12 cellular contexts compared by ENCODE assay signal in the genomic region with DNA sequence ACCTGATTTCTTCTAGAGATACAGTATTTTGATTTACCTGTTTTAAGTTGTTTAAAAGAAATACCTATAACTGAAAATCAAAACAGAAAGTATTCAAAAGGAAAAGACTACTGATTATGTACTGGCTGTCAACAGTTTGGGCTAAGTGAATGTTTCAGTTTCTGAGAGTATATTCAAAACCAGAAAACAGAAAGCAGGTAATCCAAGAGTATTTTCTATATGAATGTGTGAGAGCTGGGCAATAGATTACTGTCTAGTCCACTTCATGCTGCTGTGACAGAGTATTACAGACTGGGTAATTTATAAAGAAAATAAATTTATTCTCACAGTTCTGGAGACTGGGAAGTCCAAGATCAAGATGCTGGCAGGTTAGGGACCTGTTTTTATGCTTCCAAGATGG.
A peak's percentile ranks its signal among the peaks of the same experiment; 100 is the strongest.
DNase-seq lines count a peak whose midpoint lies in the region; ATAC-seq and TF ChIP-seq lines count a peak whose summit lies in the region.
"Had no signal": no experiment of that assay in that cellular context is flagged by ENCODE, and none has a peak within 500 bp of the region (broad histone marks: within the 10 kb centered on the region; RNA-seq: fewer than 3 reads in every experiment).

No MANE protein-coding gene starts in this region.

- H3K36me3 ChIP-seq in testis (ENCODE audit: low read depth, missing control alignments) (no peaks in the 10 kb centered on the region), upper lobe of right lung (no peaks in the 10 kb centered on the region)
- H3K36me3 ChIP-seq: sigmoid colon had no signal

- ATAC-seq in GM19035 (IDR thresholded peaks at IDR 0.05; ENCODE audit: unreplicated experiment) (peak; percentile 100), HG02610 (IDR thresholded peaks at IDR 0.05; ENCODE audit: unreplicated experiment) (peak; percentile 100), HG03439 (IDR thresholded peaks at IDR 0.05; ENCODE audit: unreplicated experiment) (peak; percentile 100), Right ventricle myocardium inferior (no peak), upper lobe of right lung (no peak), SK-N-SH treated with all-trans-retinoic acid at 6 μM for 48 hours (no peak)

- H3K27me3 ChIP-seq in testis (no peaks in the 10 kb centered on the region), upper lobe of right lung (no peaks in the 10 kb centered on the region)
- H3K27me3 ChIP-seq: hepatocyte, sigmoid colon had no signal

- TF ChIP-seq CTCF in GM10266 (IDR thresholded peaks at IDR 0.05; ENCODE audit: control insufficient read depth, insufficient read depth, low read depth, missing control alignments) (no peak), testis (IDR thresholded peaks at IDR 0.05) (no peak), upper lobe of right lung (IDR thresholded peaks at IDR 0.05) (no peak)

- DNase-seq in GM10266 (ENCODE audit: extremely low spot score) (peak; percentile 58), Right ventricle myocardium inferior (ENCODE audit: missing footprints) (no peak), testis (no peak), upper lobe of right lung (no peak)
- DNase-seq: activated effector memory CD4-positive, alpha-beta T cell treated with Interleukin-2 at 50 U/mL for 16 hours; IMR-90; sigmoid colon had no signal

- intact Hi-C loops in Right ventricle myocardium inferior (cut with DNase I): no loop called here
- intact Hi-C loops in testis (cut with DNase I; ENCODE audit: low total_unique reads): no loop called here
- intact Hi-C loops in upper lobe of right lung (cut with DNase I): no loop called here

- H3K27ac ChIP-seq in testis (no peak overlapping the region), upper lobe of right lung (no peak overlapping the region)
- H3K27ac ChIP-seq: hepatocyte, sigmoid colon had no signal

- H3K4me1 ChIP-seq in testis (no peaks in the 10 kb centered on the region), upper lobe of right lung (no peaks in the 10 kb centered on the region)
- H3K4me1 ChIP-seq: sigmoid colon had no signal

- no peak overlapping the region for H3K4me3 ChIP-seq in testis
- H3K4me3 ChIP-seq in upper lobe of right lung: no peak overlapping the region
- H3K4me3 ChIP-seq: hepatocyte, sigmoid colon had no signal

- no peaks in the 10 kb centered on the region for H3K9me3 ChIP-seq in testis
- no peaks in the 10 kb centered on the region for H3K9me3 ChIP-seq in upper lobe of right lung
- H3K9me3 ChIP-seq: sigmoid colon had no signal

- no peak for TF ChIP-seq POLR2A in testis (IDR thresholded peaks at IDR 0.05)

TF ChIP-seq in SK-N-SH treated with all-trans-retinoic acid at 6 μM for 48 hours, 23 proteins besides CTCF, POLR2A, EP300 and RAD21:
- TF ChIP-seq, protein P1, sequence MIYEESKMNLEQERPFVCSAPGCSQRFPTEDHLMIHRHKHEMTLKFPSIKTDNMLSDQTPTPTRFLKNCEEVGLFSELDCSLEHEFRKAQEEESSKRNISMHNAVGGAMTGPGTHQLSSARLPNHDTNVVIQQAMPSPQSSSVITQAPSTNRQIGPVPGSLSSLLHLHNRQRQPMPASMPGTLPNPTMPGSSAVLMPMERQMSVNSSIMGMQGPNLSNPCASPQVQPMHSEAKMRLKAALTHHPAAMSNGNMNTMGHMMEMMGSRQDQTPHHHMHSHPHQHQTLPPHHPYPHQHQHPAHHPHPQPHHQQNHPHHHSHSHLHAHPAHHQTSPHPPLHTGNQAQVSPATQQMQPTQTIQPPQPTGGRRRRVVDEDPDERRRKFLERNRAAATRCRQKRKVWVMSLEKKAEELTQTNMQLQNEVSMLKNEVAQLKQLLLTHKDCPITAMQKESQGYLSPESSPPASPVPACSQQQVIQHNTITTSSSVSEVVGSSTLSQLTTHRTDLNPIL (CRISPR knock-in tag; IDR thresholded peaks at IDR 0.05; ENCODE audit: low read depth): no peak
- TF ChIP-seq RARB (CRISPR knock-in tag; IDR thresholded peaks at IDR 0.05) (no peak), ISL1 (CRISPR knock-in tag; IDR thresholded peaks at IDR 0.05) (no peak), CSDC2 (CRISPR knock-in tag; IDR thresholded peaks at IDR 0.05) (no peak), ZNF70 (CRISPR knock-in tag; IDR thresholded peaks at IDR 0.05) (no peak), BACH2 (CRISPR knock-in tag; IDR thresholded peaks at IDR 0.05; ENCODE audit: borderline replicate concordance) (no peak), SNAI2 (CRISPR knock-in tag; IDR thresholded peaks at IDR 0.05) (no peak), GLIS3 (CRISPR knock-in tag; IDR thresholded peaks at IDR 0.05) (no peak), ZNF8 (CRISPR knock-in tag; IDR thresholded peaks at IDR 0.05) (no peak)
TF ChIP-seq in SK-N-SH treated with all-trans-retinoic acid at 6 μM for 48 hours: peak in this region for 0.

Comparison
In these comparisons a context has a peak if more than half of its experiments do, and no peak if none do; other contexts are left out.
1. ATAC-seq: peak in GM19035 (single experiment), HG02610 (single experiment) and HG03439 (single experiment); none in Right ventricle myocardium inferior (single experiment), upper lobe of right lung (single experiment) and SK-N-SH treated with all-trans-retinoic acid at 6 μM for 48 hours (single experiment).